ENCODE assay signal across 14 cellular contexts in the genomic region with DNA sequence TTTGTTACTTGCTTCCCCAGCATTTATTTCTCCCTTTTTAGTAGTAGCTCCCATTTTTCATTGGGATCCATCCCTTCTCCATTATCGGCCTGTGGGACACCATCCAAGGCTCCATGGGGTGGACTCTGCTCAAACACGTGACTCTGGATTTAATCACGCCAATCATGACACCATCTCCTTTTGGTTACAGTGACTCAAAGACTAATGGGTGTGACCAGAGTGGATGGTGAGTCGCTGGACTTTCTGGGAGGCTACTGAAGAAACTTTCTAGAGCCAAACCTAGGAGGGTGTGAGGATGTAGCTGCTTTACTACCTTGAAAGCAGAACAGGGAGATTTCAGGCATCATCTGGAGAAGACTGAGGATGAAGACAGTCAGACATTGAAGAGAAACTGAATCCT.
DNase-seq lines count a peak whose midpoint lies in the region; ATAC-seq and TF ChIP-seq lines count a peak whose summit lies in the region.
"Had no signal": no experiment of that assay in that cellular context is flagged by ENCODE, and none has a peak within 500 bp of the region (broad histone marks: within the 10 kb centered on the region; RNA-seq: fewer than 3 reads in every experiment).

No MANE protein-coding gene starts in this region.

- no peaks in the 10 kb centered on the region for H3K79me2 ChIP-seq in HCT116 (ENCODE audit: insufficient read depth, low read length)

- no peak for TF ChIP-seq RAD21 in HCT116 (IDR thresholded peaks at IDR 0.05; ENCODE audit: low read depth)

- no peaks in the 10 kb centered on the region for H4K20me1 ChIP-seq in HCT116 (ENCODE audit: insufficient read depth)

- ATAC-seq in HCT116 (no peak), RWPE2 (ENCODE audit: low read depth) (peak; percentile 82), GM18498 (IDR thresholded peaks at IDR 0.05; ENCODE audit: unreplicated experiment) (no peak)
- ATAC-seq: naive thymus-derived CD8-positive, alpha-beta T cell had no signal

- H2AFZ ChIP-seq in HCT116 (ENCODE audit: low read depth, low read length, poor library complexity, severe bottlenecking): no peak overlapping the region

- H3K4me1 ChIP-seq in HCT116 (ENCODE audit: control insufficient read depth in 1 of 2, insufficient read depth in 2 of 2, low read length in 2 of 2) (peaks cover 0 to 7% of the 10 kb centered on the region in 2 experiments; a peak in 2 of 4 replicates), RWPE2 (ENCODE audit: insufficient read depth, poor library complexity, severe bottlenecking) (no peaks in the 10 kb centered on the region)
- H3K4me1 ChIP-seq: HAP-1 had no signal

- H3K27ac ChIP-seq in HCT116 (ENCODE audit: low read depth, low read length) (no peak overlapping the region), RWPE2 (ENCODE audit: poor library complexity, severe bottlenecking) (no peak overlapping the region)
- H3K27ac ChIP-seq: HL-60 had no signal

- H3K4me3 ChIP-seq in HCT116 (replicated peaks in 1 of 2; ENCODE audit: low read depth in 1 of 2, low read length in 2 of 2) (no peak overlapping the region), RWPE2 (ENCODE audit: severe bottlenecking) (no peak overlapping the region)
- H3K4me3 ChIP-seq: HAP-1 had no signal

- intact Hi-C loops in HCT116 (cut with micrococcal nuclease): no loop called here

- H3K36me3 ChIP-seq in HCT116 (ENCODE audit: control insufficient read depth in 1 of 2, insufficient read depth in 2 of 2, low read length in 2 of 2): no peaks in the 10 kb centered on the region
- no peaks in the 10 kb centered on the region for H3K36me3 ChIP-seq in RWPE2 (ENCODE audit: low read depth)
- H3K36me3 ChIP-seq: HAP-1 had no signal

- H3K4me2 ChIP-seq in HCT116 (ENCODE audit: low read length): no peak overlapping the region

- H3K9me2 ChIP-seq in HCT116 (ENCODE audit: insufficient read depth): no peaks in the 10 kb centered on the region

- H3K9me3 ChIP-seq in HCT116 (ENCODE audit: control insufficient read depth in 1 of 2, insufficient read depth in 1 of 2, low read depth in 1 of 2, low read length in 2 of 2): no peaks in the 10 kb centered on the region
- H3K9me3 ChIP-seq in RWPE2 (ENCODE audit: severe bottlenecking): no peaks in the 10 kb centered on the region
- H3K9me3 ChIP-seq: HAP-1 had no signal

- no peak overlapping the region for H3K9ac ChIP-seq in HCT116 (ENCODE audit: low read length)

- CTCF ChIA-PET in HCT116 (lab: Charles Lee): no interaction called here

- TF ChIP-seq CTCF in HCT116 (IDR thresholded peaks at IDR 0.05 in 2 of 3, conservative IDR thresholded peaks at IDR 0.05 in 1 of 3; ENCODE audit: borderline replicate concordance in 1 of 3, insufficient read depth in 1 of 3, low read depth in 2 of 3, low read length in 2 of 3): no peak
- no peak for TF ChIP-seq CTCF in RWPE2 (IDR thresholded peaks at IDR 0.05; ENCODE audit: poor library complexity, severe bottlenecking)

- RAD21 ChIA-PET in HCT116 (lab: Charles Lee; ENCODE audit: low non-redundant PET in 1 of 2, low total read pairs in 2 of 2, uncharacterized antibody in 2 of 2, unreplicated experiment in 2 of 2): no interaction called here

- no TSS peak for BruUV-seq in HCT116 (replicated peaks; lab: Mats Ljungman, UMichigan)

- TF ChIP-seq POLR2A in HCT116 (IDR thresholded peaks at IDR 0.05; ENCODE audit: borderline replicate concordance, extremely low read depth, insufficient read depth, insufficient read length): no peak

- DNase-seq in HCT116 (ENCODE audit: low read depth, low spot score) (peak; percentile 2), RWPE2 (ENCODE audit: low spot score) (no peak), fibroblast of the conjunctiva (ENCODE audit: low read depth) (peak; percentile 16), stromal cell of bone marrow (ENCODE audit: low read depth) (peak; percentile 78), NCI-H1436 treated with DMSO at 0.1 percent for 48 hours (lab: John Stamatoyannopoulos, UW) (no peak), NCI-H187 treated with DMSO at 0.1 percent for 48 hours (lab: John Stamatoyannopoulos, UW) (no peak)
- DNase-seq: activated CD4-positive, alpha-beta T cell treated with anti-CD3 and anti-CD28 coated beads, Interleukin-2, amount 10 ng/mL, durations not matched to agents 7 days and 5 days; naive thymus-derived CD8-positive, alpha-beta T cell; SIG-M5; substantia nigra; T-helper 9 cell had no signal

- POLR2A ChIA-PET in HCT116 (lab: Charles Lee): no interaction called here

- H3K27me3 ChIP-seq in HCT116 (ENCODE audit: insufficient read depth, low read length) (no peaks in the 10 kb centered on the region), RWPE2 (ENCODE audit: insufficient read depth, poor library complexity, severe bottlenecking) (no peaks in the 10 kb centered on the region)

TF ChIP-seq in HCT116, 20 proteins besides CTCF, POLR2A, EP300 and RAD21:
- TF ChIP-seq JUND (IDR thresholded peaks at IDR 0.05): 0 out of 2 replicates have a peak, but pooled peaks have one; percentile 11
- TF ChIP-seq POLR2AphosphoS5 (IDR thresholded peaks at IDR 0.05; ENCODE audit: low read depth, low read length): no peak

Comparison
In these comparisons a context has a peak if more than half of its experiments do, and no peak if none do; other contexts are left out.
1. DNase-seq: peak in HCT116 (single experiment), fibroblast of the conjunctiva (single experiment) and stromal cell of bone marrow (single experiment); none in RWPE2 (single experiment), NCI-H1436 treated with DMSO at 0.1 percent for 48 hours (single experiment) and NCI-H187 treated with DMSO at 0.1 percent for 48 hours (single experiment).